8 cellular contexts compared by ENCODE assay signal in genomic region chr6:79233611-79234149, GRCh38. TPM values are rescaled to one million over a fixed set of nuclear protein-coding genes. Genes with fewer than 3 reads are reported as not detected.
DNase-seq lines count a peak whose midpoint lies in the region; ATAC-seq and TF ChIP-seq lines count a peak whose summit lies in the region.

No MANE protein-coding gene starts in this region.

- H3K9me3 Mint-ChIP-seq in natural killer cell: no peaks in the 10 kb centered on the region

- H3K4me1 Mint-ChIP-seq in natural killer cell: peaks cover 23 to 35% of the 10 kb centered on the region in 2 donors

- no peaks in the 10 kb centered on the region for H3K27me3 Mint-ChIP-seq in natural killer cell (ENCODE audit: low read depth in 2 of 2)

- no peaks in the 10 kb centered on the region for H3K9me3 ChIP-seq in DOHH2 (ENCODE audit: control insufficient read depth, insufficient read depth, low read length)
- no peaks in the 10 kb centered on the region for H3K9me3 ChIP-seq in Peyer's patch

- H3K4me2 ChIP-seq in DOHH2 (ENCODE audit: low read length): peak overlapping the region; percentile 84

- H3K36me3 ChIP-seq in DOHH2 (ENCODE audit: control insufficient read depth, low read length): peaks cover 18% of the 10 kb centered on the region
- no peaks in the 10 kb centered on the region for H3K36me3 ChIP-seq in Peyer's patch

- H3K27ac Mint-ChIP-seq in natural killer cell: peak overlapping the region; percentile 88 to 95

- TF ChIP-seq CTCF in DOHH2 (IDR thresholded peaks at IDR 0.05; ENCODE audit: low read depth, low read length, poor library complexity, severe bottlenecking) (peak; percentile 43), Peyer's patch (IDR thresholded peaks at IDR 0.05) (peak in 5 of 6 experiments; percentile 4 to 52 (median 40)), fibroblast of mammary gland (conservative IDR thresholded peaks at IDR 0.05; ENCODE audit: control insufficient read depth, insufficient read depth, low read depth, low read length) (peak; percentile 19), natural killer cell (IDR thresholded peaks at IDR 0.05) (peak; percentile 23)

- peak overlapping the region; percentile 94 for H3K4me3 Mint-ChIP-seq in natural killer cell

- ATAC-seq in GM21737 (IDR thresholded peaks at IDR 0.05; ENCODE audit: unreplicated experiment): peak; percentile 68
- ATAC-seq in natural killer cell: peak; percentile 61 to 77 (median 66)

- H3K4me1 ChIP-seq in DOHH2 (ENCODE audit: control insufficient read depth, low read length) (peaks cover 31% of the 10 kb centered on the region), Peyer's patch (no peaks in the 10 kb centered on the region)

- peak in 1 of 2 donors; percentile 37 for TF ChIP-seq POLR2A in Peyer's patch (IDR thresholded peaks at IDR 0.05)

- no peaks in the 10 kb centered on the region for H3F3A ChIP-seq in DOHH2 (ENCODE audit: control insufficient read depth, insufficient read depth)

- H3K36me3 Mint-ChIP-seq in natural killer cell: no peaks in the 10 kb centered on the region

- peaks cover 56% of the 10 kb centered on the region for H3K79me2 ChIP-seq in DOHH2 (ENCODE audit: control insufficient read depth, low read length)

- peak overlapping the region; percentile 67 for H3K27ac ChIP-seq in DOHH2 (ENCODE audit: low read depth, low read length)
- peak overlapping the region; percentile 68 to 90 (median 85) for H3K27ac ChIP-seq in Peyer's patch

- no peaks in the 10 kb centered on the region for H3K9me2 ChIP-seq in DOHH2 (replicated peaks; ENCODE audit: control insufficient read depth, low read length)

- H3K27me3 ChIP-seq in DOHH2 (ENCODE audit: control insufficient read depth, low read length) (no peaks in the 10 kb centered on the region), Peyer's patch (no peaks in the 10 kb centered on the region)

- DNase-seq in KG1 (lab: John Stamatoyannopoulos, UW) (peak; percentile 79), Peyer's patch (peak; percentile 78 to 90 (median 88)), fibroblast of mammary gland (ENCODE audit: low read depth) (peak; percentile 85), natural killer cell (peak; percentile 64)
- peak; percentile 26 to 42 for DNase-seq in activated T-helper 1 cell treated with anti-CD3 and anti-CD28 coated beads, Interleukin-2, amount 50 U/mL, for 16 hours (ENCODE audit: low read depth in 1 of 2, low spot score in 1 of 2)
- DNase-seq in stimulated activated naive CD4-positive, alpha-beta T cell (lab: John Stamatoyannopoulos, UW): peak; percentile 33 to 62 (median 60)

- intact Hi-C loops in natural killer cell (cut with micrococcal nuclease): loop anchor here (1.0 to 10.0 kb wide), 4 partner anchors 155 to 871 kb away; partner anchors contain the start of genes BCKDHB, LCA5, PHIP and TTK

- H4K20me1 ChIP-seq in DOHH2 (ENCODE audit: control insufficient read depth, insufficient read depth, low read depth, low read length): no peaks in the 10 kb centered on the region

- H3K4me3 ChIP-seq in DOHH2 (ENCODE audit: low read length) (peak overlapping the region; percentile 98), Peyer's patch (peak overlapping the region; percentile 67 to 81 (median 71)), fibroblast of mammary gland (ENCODE audit: control insufficient read depth, low read depth, low read length) (peak overlapping the region; percentile 93)

RNA-seq across cellular contexts. Expression of gene HMGN3, which starts 0.8 kb away (rescaled TPM):
- 100 to 1,000 TPM in 1 of 4 donors, 10 to 100 TPM in 1, 1 to 10 TPM in 2; 9.3 to 102 (median 16.5) TPM for total RNA-seq in Peyer's patch
- total RNA-seq in natural killer cell: 10 to 100 TPM; 57.3 to 65.1 (median 58.2) TPM

Comparison
In these comparisons a context has a peak if more than half of its experiments do, and no peak if none do; other contexts are left out.
1. Peak in every context shown above with its lines: DNase-seq, ATAC-seq, H3K4me3 ChIP-seq and H3K27ac ChIP-seq.
2. DNase-seq: peak in every context shown above with its lines; median percentile 88 in Peyer's patch; 85 in fibroblast of mammary gland; 79 in KG1; 64 in natural killer cell; 60 in stimulated activated naive CD4-positive, alpha-beta T cell; 34 in activated T-helper 1 cell treated with anti-CD3 and anti-CD28 coated beads, Interleukin-2, amount 50 U/mL, for 16 hours.